In the genomic region with DNA sequence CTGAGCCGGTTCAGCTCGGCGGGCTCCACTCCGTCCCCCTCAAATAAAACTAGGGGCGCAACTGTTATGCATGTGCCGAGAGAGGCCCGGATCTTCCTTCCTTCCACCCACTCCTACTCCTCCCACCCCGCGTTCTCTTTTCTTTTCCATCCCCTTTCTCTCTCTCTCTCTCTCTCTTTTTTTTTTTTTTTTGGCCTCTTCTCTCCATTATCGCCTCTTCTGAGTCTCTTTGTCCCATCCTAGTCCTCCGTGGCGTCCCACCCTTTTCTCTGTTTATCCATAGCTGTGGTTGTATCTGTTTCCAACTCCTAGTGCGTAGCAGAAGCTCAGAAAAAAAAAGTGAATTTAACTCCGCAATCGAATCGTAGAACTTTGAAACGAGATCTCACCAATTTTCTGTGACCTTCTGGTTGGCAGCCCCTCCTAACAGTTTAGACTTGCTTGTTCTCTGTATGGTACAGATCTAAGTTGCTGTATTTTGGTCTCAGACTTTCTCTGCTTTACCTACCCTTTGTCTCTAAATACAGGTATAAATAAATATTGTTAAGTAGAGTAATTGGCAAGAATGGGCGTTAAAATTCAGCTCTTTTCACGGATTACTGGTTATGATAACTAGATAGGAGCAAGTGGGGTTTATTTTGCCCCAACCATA, we compare ENCODE assay signal across 12 cellular contexts. TPM values are rescaled to one million over a fixed set of nuclear protein-coding genes. Genes with fewer than 3 reads are reported as not detected.
DNase-seq lines count a peak whose midpoint lies in the region; ATAC-seq lines count a peak whose summit lies in the region.
"Had no signal": no experiment of that assay in that cellular context is flagged by ENCODE, and none has a peak within 500 bp of the region (broad histone marks: within the 10 kb centered on the region; RNA-seq: fewer than 3 reads in every experiment).

No MANE protein-coding gene starts in this region.

- H3K27me3 Mint-ChIP-seq in activated T-cell treated with anti-CD3 and anti-CD28 coated beads, Interleukin-2, amount 50 U/mL, for 4 hours (ENCODE audit: low read depth) = peaks cover 82% of the 10 kb centered on the region
- peaks cover 82% of the 10 kb centered on the region for H3K27me3 Mint-ChIP-seq in T-helper 17 cell
- H3K27me3 Mint-ChIP-seq in stimulated activated naive B cell treated with anti-CD40 and anti-IgM and Interleukin-4, amounts not matched to agents 10 μg/mL and 1 μg/mL and 100 μg/mL, for 72 hours = peaks cover 82 to 89% of the 10 kb centered on the region in 2 donors

- peaks cover 22% of the 10 kb centered on the region for H3K4me1 ChIP-seq in iPS-18a (ENCODE audit: control insufficient read depth, low read depth, low read length)

- H3K36me3 ChIP-seq in iPS-18a (ENCODE audit: control insufficient read depth, low read depth, low read length) = no peaks in the 10 kb centered on the region
- H3K36me3 ChIP-seq: tibial artery had no signal

- H3K36me3 Mint-ChIP-seq in activated T-cell treated with anti-CD3 and anti-CD28 coated beads, Interleukin-2, amount 50 U/mL, for 4 hours (ENCODE audit: insufficient read depth) = no peaks in the 10 kb centered on the region
- peaks cover 6% of the 10 kb centered on the region for H3K36me3 Mint-ChIP-seq in T-helper 17 cell (ENCODE audit: low read depth)
- H3K36me3 Mint-ChIP-seq in stimulated activated naive B cell treated with anti-CD40 and anti-IgM and Interleukin-4, amounts not matched to agents 10 μg/mL and 1 μg/mL and 100 μg/mL, for 72 hours = peaks cover 4% of the 10 kb centered on the region in 2 donors

- peak overlapping the region; percentile 45 for H3K4me3 Mint-ChIP-seq in activated T-cell treated with anti-CD3 and anti-CD28 coated beads, Interleukin-2, amount 50 U/mL, for 4 hours
- H3K4me3 Mint-ChIP-seq in T-helper 17 cell = peak overlapping the region; percentile 69
- peak overlapping the region; percentile 57 to 72 for H3K4me3 Mint-ChIP-seq in stimulated activated naive B cell treated with anti-CD40 and anti-IgM and Interleukin-4, amounts not matched to agents 10 μg/mL and 1 μg/mL and 100 μg/mL, for 72 hours

- no peak for DNase-seq in activated T-cell treated with anti-CD3 and anti-CD28 coated beads, Interleukin-2, amount 50 U/mL, for 4 hours
- DNase-seq in activated T-cell treated with anti-CD3 and anti-CD28 coated beads, Interleukin-2, amount 50 U/mL, for 48 hours = no peak
- DNase-seq in T-helper 17 cell = no peak
- no peak for DNase-seq in stimulated activated naive B cell treated with anti-CD40 and anti-IgM and Interleukin-4, amounts not matched to agents 10 μg/mL and 1 μg/mL and 100 μg/mL, for 72 hours
- DNase-seq: effector memory CD4-positive, alpha-beta T cell; HCEC 1CT; tibial artery had no signal

- peak overlapping the region; percentile 16 for H3K9ac ChIP-seq in iPS-18a (ENCODE audit: low read length)

- no peak overlapping the region for H3K27ac ChIP-seq in iPS-18a (ENCODE audit: low read length)
- H3K27ac ChIP-seq: tibial artery had no signal

- ATAC-seq in activated T-cell treated with anti-CD3 and anti-CD28 coated beads, Interleukin-2, amount 50 U/mL, for 4 hours = peak in 1 of 2 donors; percentile 1
- ATAC-seq in T-helper 17 cell (no peak), GM19328 (IDR thresholded peaks at IDR 0.05; ENCODE audit: unreplicated experiment) (no peak), GM18909 (IDR thresholded peaks at IDR 0.05; ENCODE audit: poor library complexity, unreplicated experiment) (no peak), GM21381 (IDR thresholded peaks at IDR 0.05; ENCODE audit: unreplicated experiment) (no peak)
- ATAC-seq in stimulated activated naive B cell treated with anti-CD40 and anti-IgM and Interleukin-4, amounts not matched to agents 10 μg/mL and 1 μg/mL and 100 μg/mL, for 72 hours (replicated peaks) = no peak

- peak overlapping the region; percentile 71 for H3K4me3 ChIP-seq in iPS-18a (ENCODE audit: low read length)

- peaks cover 30% of the 10 kb centered on the region for H3K4me1 Mint-ChIP-seq in activated T-cell treated with anti-CD3 and anti-CD28 coated beads, Interleukin-2, amount 50 U/mL, for 4 hours (ENCODE audit: low read depth)
- H3K4me1 Mint-ChIP-seq in T-helper 17 cell = peaks cover 31% of the 10 kb centered on the region
- H3K4me1 Mint-ChIP-seq in stimulated activated naive B cell treated with anti-CD40 and anti-IgM and Interleukin-4, amounts not matched to agents 10 μg/mL and 1 μg/mL and 100 μg/mL, for 72 hours = peaks cover 31 to 52% of the 10 kb centered on the region in 2 donors

- H3K27ac Mint-ChIP-seq in T-helper 17 cell = peak overlapping the region; percentile 1
- peak overlapping the region; percentile 48 for H3K27ac Mint-ChIP-seq in stimulated activated naive B cell treated with anti-CD40 and anti-IgM and Interleukin-4, amounts not matched to agents 10 μg/mL and 1 μg/mL and 100 μg/mL, for 72 hours

- H3K27me3 ChIP-seq in iPS-18a (ENCODE audit: control insufficient read depth, insufficient read depth, low read length) = peaks cover 98% of the 10 kb centered on the region

- no peaks in the 10 kb centered on the region for H3K9me3 Mint-ChIP-seq in activated T-cell treated with anti-CD3 and anti-CD28 coated beads, Interleukin-2, amount 50 U/mL, for 4 hours
- no peaks in the 10 kb centered on the region for H3K9me3 Mint-ChIP-seq in stimulated activated naive B cell treated with anti-CD40 and anti-IgM and Interleukin-4, amounts not matched to agents 10 μg/mL and 1 μg/mL and 100 μg/mL, for 72 hours

- H3K9me3 ChIP-seq in T-helper 17 cell (ENCODE audit: control insufficient read depth, low read length, poor library complexity, severe bottlenecking) = no peaks in the 10 kb centered on the region
- H3K9me3 ChIP-seq in iPS-18a (ENCODE audit: control insufficient read depth, low read depth, low read length) = no peaks in the 10 kb centered on the region
- H3K9me3 ChIP-seq: tibial artery had no signal

RNA-seq across cellular contexts. Expression of gene RAX, which starts 3.6 kb away (rescaled TPM):
- total RNA-seq in activated T-cell treated with anti-CD3 and anti-CD28 coated beads, Interleukin-2, amount 50 U/mL, for 4 hours = not detected
- total RNA-seq in T-helper 17 cell = not detected
- total RNA-seq: omental fat pad had no signal

RNA-seq across cellular contexts. Expression of gene CPLX4, which starts 48.8 kb away (rescaled TPM):
- not detected for total RNA-seq in activated T-cell treated with anti-CD3 and anti-CD28 coated beads, Interleukin-2, amount 50 U/mL, for 4 hours
- not detected for total RNA-seq in T-helper 17 cell

RNA-seq across cellular contexts. Expression of gene GRP, which starts 49.7 kb away (rescaled TPM):
- total RNA-seq in activated T-cell treated with anti-CD3 and anti-CD28 coated beads, Interleukin-2, amount 50 U/mL, for 4 hours = not detected
- not detected for total RNA-seq in T-helper 17 cell
- total RNA-seq: omental fat pad had no signal
